In genomic region chr12:1816730-1817094, GRCh38 we compare ENCODE assay signal across 33 cellular contexts. TPM values are rescaled to one million over a fixed set of nuclear protein-coding genes. Genes with fewer than 3 reads are reported as not detected.
"Had no signal": no experiment of that assay in that cellular context is flagged by ENCODE, and none has a peak within 500 bp of the region (broad histone marks: within the 10 kb centered on the region; RNA-seq: fewer than 3 reads in every experiment).

No MANE protein-coding gene starts in this region.

- H3K27ac ChIP-seq: adrenal gland, brain microvascular endothelial cell, heart left ventricle, sigmoid colon, stomach, suprapubic skin, tibial artery had no signal

- H3K4me1 ChIP-seq: adrenal gland had no signal

- FAIRE-seq: endothelial cell of umbilical vein, small intestine had no signal

- H3K9me3 ChIP-seq: adrenal gland, heart left ventricle, sigmoid colon, stomach, suprapubic skin, tibial artery had no signal

- H3K4me3 ChIP-seq: adrenal gland, heart left ventricle, sigmoid colon, stomach, suprapubic skin, tibial artery had no signal

- H3K36me3 ChIP-seq: adrenal gland, brain microvascular endothelial cell, heart left ventricle, sigmoid colon, stomach, suprapubic skin, tibial artery had no signal

- ATAC-seq: activated CD4-positive, CD25-positive, alpha-beta regulatory T cell treated with anti-CD3 and anti-CD28 coated beads, Interleukin-2, amount 50 U/mL, for 24 hours; esophagus mucosa; heart left ventricle; naive thymus-derived CD4-positive, alpha-beta T cell; stimulated activated memory B cell treated with anti-CD40 and anti-IgM and Interleukin-4, amounts not matched to agents 10 μg/mL and 1 μg/mL and 100 μg/mL, for 72 hours had no signal

- DNase-seq: activated CD4-positive, alpha-beta T cell treated with anti-CD3 and anti-CD28 coated beads for 48 hours; activated CD4-positive, alpha-beta T cell treated with anti-CD3 and anti-CD28 coated beads, Interleukin-2, amount 50 U/mL, for 48 hours; activated CD8-positive, alpha-beta memory T cell treated with anti-CD3 and anti-CD28 coated beads for 24 hours; activated effector memory CD4-positive, alpha-beta T cell treated with anti-CD3 and anti-CD28 coated beads, Interleukin-2, amount 50 U/mL, for 16 hours; activated naive CD4-positive, alpha-beta T cell treated with anti-CD3 and anti-CD28 coated beads for 36 hours; activated naive CD8-positive, alpha-beta T cell treated with anti-CD3 and anti-CD28 coated beads for 36 hours; adrenal gland; aorta; brain microvascular endothelial cell; caudate nucleus; foreskin fibroblast; heart left ventricle; midbrain; naive thymus-derived CD4-positive, alpha-beta T cell; sigmoid colon; small intestine; stimulated activated CD4-positive, alpha-beta T cell treated with anti-CD3 and anti-CD28 coated beads, Interleukin-1b, Interleukin-23, amount 100 ng/mL, for 48 hours; stimulated activated CD4-positive, alpha-beta T cell treated with anti-CD3 and anti-CD28 coated beads, Interleukin-4, amount 100 ng/mL, for 4 hours; stimulated activated CD8-positive, alpha-beta memory T cell treated with anti-CD3 and anti-CD28 coated beads, Interleukin-4, amount 100 ng/mL, for 48 hours; stomach; T-helper 1 cell; tibial artery had no signal

RNA-seq across cellular contexts. Expression of gene LRTM2, which starts 3.7 kb away (rescaled TPM):
- total RNA-seq: activated naive CD4-positive, alpha-beta T cell treated with anti-CD3 and anti-CD28 coated beads for 36 hours; activated naive CD8-positive, alpha-beta T cell treated with anti-CD3 and anti-CD28 coated beads for 36 hours; adrenal gland; aorta; endothelial cell of umbilical vein; esophagus mucosa; heart left ventricle; kidney epithelial cell; lower leg skin; osteoblast; posterior vena cava; renal cortical epithelial cell; stomach; ureter had no signal
- polyA plus RNA-seq: adrenal gland; aorta; endothelial cell of umbilical vein; heart left ventricle; naive thymus-derived CD4-positive, alpha-beta T cell had no signal
